12 cellular contexts compared by ENCODE assay signal in the genomic region with DNA sequence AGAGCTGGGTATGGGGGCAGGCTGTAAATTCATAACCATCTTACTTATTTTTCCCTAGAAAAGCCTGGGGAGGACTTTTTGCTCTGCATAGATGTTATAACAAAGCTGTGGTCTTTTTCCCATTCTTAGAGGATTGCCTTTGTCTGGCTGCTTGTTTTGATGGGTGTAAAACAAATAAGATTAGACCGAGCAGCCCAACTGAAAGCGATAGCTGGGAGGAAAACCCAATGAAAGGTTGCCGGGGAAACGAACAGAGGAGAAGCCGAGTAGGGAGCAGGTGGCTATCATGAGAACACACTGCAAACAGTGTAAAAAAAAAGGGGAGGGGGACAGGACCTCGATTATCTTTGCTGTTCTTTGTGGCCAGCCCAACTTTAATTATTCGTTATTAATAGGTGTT. TPM values are rescaled to one million over a fixed set of nuclear protein-coding genes. Genes with fewer than 3 reads are reported as not detected.
DNase-seq lines count a peak whose midpoint lies in the region; ATAC-seq and TF ChIP-seq lines count a peak whose summit lies in the region.
"Had no signal": no experiment of that assay in that cellular context is flagged by ENCODE, and none has a peak within 500 bp of the region (broad histone marks: within the 10 kb centered on the region; RNA-seq: fewer than 3 reads in every experiment).

No MANE protein-coding gene starts in this region.

- POLR2A ChIA-PET in activated naive CD8-positive, alpha-beta T cell treated with anti-CD3 and anti-CD28 coated beads, Interleukin-2, amount 10 ng/mL, durations not matched to agents 7 days and 5 days (lab: Charles Lee) = no interaction called here

- no peak for ATAC-seq in activated naive CD8-positive, alpha-beta T cell treated with anti-CD3 and anti-CD28 coated beads, Interleukin-2, amount 10 ng/mL, durations not matched to agents 7 days and 5 days (ENCODE audit: low read depth)
- no peak for ATAC-seq in GM19467 (IDR thresholded peaks at IDR 0.05; ENCODE audit: unreplicated experiment)
- no peak for ATAC-seq in GM18517 (IDR thresholded peaks at IDR 0.05; ENCODE audit: unreplicated experiment)
- ATAC-seq: K562 had no signal

- TF ChIP-seq CTCF in neural progenitor cell (IDR thresholded peaks at IDR 0.05) = no peak
- no peak for TF ChIP-seq CTCF in hepatocyte (IDR thresholded peaks at IDR 0.05; ENCODE audit: poor library complexity)

- H3K79me2 ChIP-seq in neural progenitor cell (ENCODE audit: low read depth) (no peaks in the 10 kb centered on the region), hepatocyte (no peaks in the 10 kb centered on the region)

- no peaks in the 10 kb centered on the region for H3F3A ChIP-seq in neural progenitor cell (ENCODE audit: low read depth)

- H3K27me3 Mint-ChIP-seq in activated naive CD8-positive, alpha-beta T cell treated with anti-CD3 and anti-CD28 coated beads, Interleukin-2, amount 10 ng/mL, durations not matched to agents 7 days and 5 days = peaks cover 37% of the 10 kb centered on the region
- peaks cover 2% of the 10 kb centered on the region for H3K27me3 Mint-ChIP-seq in neural progenitor cell (ENCODE audit: insufficient read depth, low read depth)

- H3K36me3 ChIP-seq in neural progenitor cell (no peaks in the 10 kb centered on the region), hepatocyte (replicated peaks; ENCODE audit: insufficient read depth, low read depth) (no peaks in the 10 kb centered on the region)
- H3K36me3 ChIP-seq: right lobe of liver had no signal

- no peaks in the 10 kb centered on the region for H3K36me3 Mint-ChIP-seq in activated naive CD8-positive, alpha-beta T cell treated with anti-CD3 and anti-CD28 coated beads, Interleukin-2, amount 10 ng/mL, durations not matched to agents 7 days and 5 days
- no peaks in the 10 kb centered on the region for H3K36me3 Mint-ChIP-seq in neural progenitor cell

- H4K20me1 ChIP-seq in neural progenitor cell (ENCODE audit: low read depth) = no peaks in the 10 kb centered on the region
- no peaks in the 10 kb centered on the region for H4K20me1 ChIP-seq in hepatocyte (ENCODE audit: insufficient read depth, poor library complexity, severe bottlenecking)

- H3K4me3 Mint-ChIP-seq in activated naive CD8-positive, alpha-beta T cell treated with anti-CD3 and anti-CD28 coated beads, Interleukin-2, amount 10 ng/mL, durations not matched to agents 7 days and 5 days = peak overlapping the region; percentile 60
- peak overlapping the region; percentile 71 for H3K4me3 Mint-ChIP-seq in neural progenitor cell

- H3K9ac ChIP-seq in neural progenitor cell = no peak overlapping the region

- H2AFZ ChIP-seq in neural progenitor cell (replicated peaks) = no peak overlapping the region
- no peak overlapping the region for H2AFZ ChIP-seq in hepatocyte

- WGBS in hepatocyte (ENCODE audit: low lambda C conversion rate, missing lambda C conversion rate) = 51% methylated on average over 7 of the region's 7 CpGs

- H3K4me2 ChIP-seq in neural progenitor cell = no peak overlapping the region
- no peak overlapping the region for H3K4me2 ChIP-seq in hepatocyte

- H3K4me1 ChIP-seq in neural progenitor cell = no peaks in the 10 kb centered on the region
- H3K4me1 ChIP-seq in hepatocyte (ENCODE audit: insufficient read depth) = no peaks in the 10 kb centered on the region
- H3K4me1 ChIP-seq: right lobe of liver had no signal

- H3K4me3 ChIP-seq in GM08714 (ENCODE audit: low read length) = peak overlapping the region; percentile 47; the same call in 1 of the 2 replicates
- H3K4me3 ChIP-seq in neural progenitor cell = no peak overlapping the region
- H3K4me3 ChIP-seq in hepatocyte = no peak overlapping the region
- H3K4me3 ChIP-seq: K562, right lobe of liver had no signal

- peaks cover 12% of the 10 kb centered on the region for H3K4me1 Mint-ChIP-seq in activated naive CD8-positive, alpha-beta T cell treated with anti-CD3 and anti-CD28 coated beads, Interleukin-2, amount 10 ng/mL, durations not matched to agents 7 days and 5 days
- peaks cover 42% of the 10 kb centered on the region for H3K4me1 Mint-ChIP-seq in neural progenitor cell

- H3K27ac Mint-ChIP-seq in activated naive CD8-positive, alpha-beta T cell treated with anti-CD3 and anti-CD28 coated beads, Interleukin-2, amount 10 ng/mL, durations not matched to agents 7 days and 5 days = no peak overlapping the region
- peak overlapping the region; percentile 73 for H3K27ac Mint-ChIP-seq in neural progenitor cell

- peaks cover 27% of the 10 kb centered on the region for H3K9me3 ChIP-seq in neural progenitor cell (ENCODE audit: low read depth)
- no peaks in the 10 kb centered on the region for H3K9me3 ChIP-seq in hepatocyte (ENCODE audit: low read depth)
- H3K9me3 ChIP-seq: right lobe of liver had no signal

- H3K9me2 ChIP-seq in hepatocyte (replicated peaks; ENCODE audit: insufficient read depth) = no peaks in the 10 kb centered on the region

- H3K27ac ChIP-seq in neural progenitor cell (no peak overlapping the region), hepatocyte (no peak overlapping the region)
- H3K27ac ChIP-seq: right lobe of liver had no signal

- peak; percentile 76 for DNase-seq in NCI-H2171 (lab: John Stamatoyannopoulos, UW)
- no peak for DNase-seq in activated naive CD8-positive, alpha-beta T cell treated with anti-CD3 and anti-CD28 coated beads, Interleukin-2, amount 10 ng/mL, durations not matched to agents 7 days and 5 days
- peak; percentile 60 for DNase-seq in neural progenitor cell (ENCODE audit: low spot score)
- DNase-seq in ecto neural progenitor cell (ENCODE audit: low spot score) = no peak
- no peak for DNase-seq in hepatocyte (ENCODE audit: low spot score)
- DNase-seq: kidney glomerular epithelial cell; right lobe of liver; stimulated activated CD8-positive, alpha-beta memory T cell treated with anti-CD3 and anti-CD28 coated beads, Interleukin-4, amount 100 ng/mL, for 48 hours had no signal

- no peaks in the 10 kb centered on the region for H3K9me3 Mint-ChIP-seq in activated naive CD8-positive, alpha-beta T cell treated with anti-CD3 and anti-CD28 coated beads, Interleukin-2, amount 10 ng/mL, durations not matched to agents 7 days and 5 days
- no peaks in the 10 kb centered on the region for H3K9me3 Mint-ChIP-seq in neural progenitor cell

- no peaks in the 10 kb centered on the region for H3K27me3 ChIP-seq in neural progenitor cell
- no peaks in the 10 kb centered on the region for H3K27me3 ChIP-seq in hepatocyte

RNA-seq across cellular contexts. Expression of gene ELAVL4, which starts 1.9 kb away (rescaled TPM):
- total RNA-seq in activated naive CD8-positive, alpha-beta T cell treated with anti-CD3 and anti-CD28 coated beads, Interleukin-2, amount 10 ng/mL, durations not matched to agents 7 days and 5 days = not detected
- total RNA-seq in neural progenitor cell (ENCODE audit: low replicate concordance) (0.12 TPM in 1 of 2 replicates, not detected in the other), hepatocyte (0.07 and 0.24 TPM in 2 replicates)
- 0.08 and 0.57 TPM in 2 replicates for polyA plus RNA-seq in hepatocyte
- total RNA-seq: K562 had no signal
- polyA plus RNA-seq: K562 had no signal

Comparison
In these comparisons a context has a peak if more than half of its experiments do, and no peak if none do; other contexts are left out.
1. DNase-seq: peak in NCI-H2171 (single experiment) and neural progenitor cell (single experiment); none in activated naive CD8-positive, alpha-beta T cell treated with anti-CD3 and anti-CD28 coated beads, Interleukin-2, amount 10 ng/mL, durations not matched to agents 7 days and 5 days (single experiment), ecto neural progenitor cell (single experiment) and hepatocyte (single experiment).